ENCODE assay signal across 11 cellular contexts in genomic region chr6:30886897-30887255, GRCh38. TPM values are rescaled to one million over a fixed set of nuclear protein-coding genes. Genes with fewer than 3 reads are reported as not detected.
DNase-seq lines count a peak whose midpoint lies in the region; ATAC-seq, FAIRE-seq and TF ChIP-seq lines count a peak whose summit lies in the region.
"Had no signal": no experiment of that assay in that cellular context is flagged by ENCODE, and none has a peak within 500 bp of the region (broad histone marks: within the 10 kb centered on the region; RNA-seq: fewer than 3 reads in every experiment).

No MANE protein-coding gene starts in this region.

- H3K4me2 ChIP-seq in K562 (ENCODE audit: insufficient read depth, low read length): peak overlapping the region; percentile 96

- POLR2A ChIA-PET in K562 (lab: Yijun Ruan, JAX): interaction anchor here (0.6 to 1.4 kb wide), 5 partner anchors 13 to 110 kb away, joined by 3 to 5 read pairs (median 3); no protein-coding TSS in a partner anchor

- no peak for FAIRE-seq in K562 (lab: Jason Lieb, UNC)

- no peak for TF ChIP-seq EP300 in K562 (IDR thresholded peaks at IDR 0.05; ENCODE audit: low read length)

- H4K20me1 ChIP-seq in K562 (replicated peaks; ENCODE audit: control insufficient read depth, insufficient read depth, low read length): peaks cover 9% of the 10 kb centered on the region; the same call in 1 of the 2 replicates

- peaks cover 32% of the 10 kb centered on the region for H3K36me3 ChIP-seq in K562 (ENCODE audit: control insufficient read depth, insufficient read depth, low read length)
- H3K36me3 ChIP-seq in stomach smooth muscle (ENCODE audit: control insufficient read depth in 2 of 2, insufficient read depth in 2 of 2, low read length in 2 of 2): peaks cover 10 to 14% of the 10 kb centered on the region in 2 donors

- no peak overlapping the region for H2AFZ ChIP-seq in K562 (ENCODE audit: low read depth, low read length)

- H3K9me3 Mint-ChIP-seq in T-helper 2 cell treated with Interferon-gamma antibody and Interleukin-4, amounts not matched to agents 5 μg/mL and 100 μg/mL, for 36 hours: no peaks in the 10 kb centered on the region
- H3K9me3 Mint-ChIP-seq: activated T-helper 1 cell treated with anti-CD3 and anti-CD28 coated beads, Interleukin-12 subunit alpha, Interleukin-12 subunit beta, Interleukin-2, Interleukin-4 antibody, amounts not matched to agents 30 ng/mL and 10 ng/mL and 1 ng/mL, durations not matched to agents 14 hours and 24 hours and 36 hours had no signal

- peaks cover 3% of the 10 kb centered on the region for H3K9me1 ChIP-seq in K562 (ENCODE audit: control insufficient read depth, insufficient read depth, low read length)

- H3K27me3 Mint-ChIP-seq in T-helper 2 cell treated with Interferon-gamma antibody and Interleukin-4, amounts not matched to agents 5 μg/mL and 100 μg/mL, for 36 hours (ENCODE audit: low read depth): peaks cover 2% of the 10 kb centered on the region

- no peak overlapping the region for H3K4me3 ChIP-seq in K562
- H3K4me3 ChIP-seq in stomach smooth muscle (ENCODE audit: low read length in 2 of 2): peak overlapping the region; percentile 88 to 94

- intact Hi-C loops in K562 (cut with micrococcal nuclease): no loop called here

- no peak for ATAC-seq in K562

- DNase-seq in T-helper 2 cell treated with Interferon-gamma antibody and Interleukin-4, amounts not matched to agents 5 μg/mL and 100 μg/mL, for 36 hours (ENCODE audit: low spot score): no peak
- no peak for DNase-seq in T-helper 2 cell
- peak in 1 of 4 experiments; percentile 11 for DNase-seq in K562 (ENCODE audit: extremely low read depth in 1 of 4, low spot score in 3 of 4)
- DNase-seq in mesenteric fat pad (ENCODE audit: low spot score): peak; percentile 5
- DNase-seq in NCI-H146 treated with DMSO at 0.1 percent for 48 hours (lab: John Stamatoyannopoulos, UW; ENCODE audit: unreplicated experiment): no peak
- no peak for DNase-seq in cerebellum (ENCODE audit: low spot score)
- no peak for DNase-seq in NCI-H187 treated with DMSO at 0.1 percent for 48 hours (lab: John Stamatoyannopoulos, UW)

- H3K4me1 ChIP-seq in K562 (replicated peaks in 1 of 2; ENCODE audit: control insufficient read depth in 2 of 2, insufficient read depth in 2 of 2, low read length in 2 of 2): peaks cover 41 to 58% of the 10 kb centered on the region in 2 experiments
- H3K4me1 ChIP-seq in stomach smooth muscle (ENCODE audit: control insufficient read depth, insufficient read depth, low read length): peaks cover 50% of the 10 kb centered on the region

- no peaks in the 10 kb centered on the region for H3K9me3 ChIP-seq in K562 (replicated peaks; ENCODE audit: control insufficient read depth, insufficient read depth, low read depth, low read length)
- no peaks in the 10 kb centered on the region for H3K9me3 ChIP-seq in stomach smooth muscle (ENCODE audit: control insufficient read depth in 2 of 2, low read length in 2 of 2)

- no peaks in the 10 kb centered on the region for H3K36me3 Mint-ChIP-seq in T-helper 2 cell treated with Interferon-gamma antibody and Interleukin-4, amounts not matched to agents 5 μg/mL and 100 μg/mL, for 36 hours (ENCODE audit: low read depth)

- TF ChIP-seq CTCF in K562 (IDR thresholded peaks at IDR 0.05 in 2 of 3, conservative IDR thresholded peaks at IDR 0.05 in 1 of 3; ENCODE audit: insufficient read depth in 2 of 3, low read depth in 1 of 3, low read length in 3 of 3): no peak

- peaks cover 17% of the 10 kb centered on the region for H3K4me1 Mint-ChIP-seq in T-helper 2 cell treated with Interferon-gamma antibody and Interleukin-4, amounts not matched to agents 5 μg/mL and 100 μg/mL, for 36 hours (ENCODE audit: low read depth)

- H3K79me2 ChIP-seq in K562 (ENCODE audit: control insufficient read depth, insufficient read depth, low read length): peaks cover 43% of the 10 kb centered on the region

- CTCF ChIA-PET in K562 (lab: Yijun Ruan, JAX; ENCODE audit: low intra/inter-chr PET ratio): no interaction called here

- no peak overlapping the region for H3K27ac Mint-ChIP-seq in T-helper 2 cell treated with Interferon-gamma antibody and Interleukin-4, amounts not matched to agents 5 μg/mL and 100 μg/mL, for 36 hours
- H3K27ac Mint-ChIP-seq: activated T-helper 1 cell treated with anti-CD3 and anti-CD28 coated beads, Interleukin-12 subunit alpha, Interleukin-12 subunit beta, Interleukin-2, Interleukin-4 antibody, amounts not matched to agents 30 ng/mL and 10 ng/mL and 1 ng/mL, durations not matched to agents 14 hours and 24 hours and 36 hours had no signal

- no peak overlapping the region for H3K27ac ChIP-seq in K562 (ENCODE audit: extremely low read depth, low read depth, low read length)
- H3K27ac ChIP-seq in stomach smooth muscle (ENCODE audit: low read length): peak overlapping the region; percentile 78

- H3K4me3 Mint-ChIP-seq in T-helper 2 cell treated with Interferon-gamma antibody and Interleukin-4, amounts not matched to agents 5 μg/mL and 100 μg/mL, for 36 hours: peak overlapping the region; percentile 0

- in situ Hi-C loops in K562 (cut with MboI): no loop called here

- TF ChIP-seq POLR2A in K562 (conservative IDR thresholded peaks at IDR 0.05): no peak

- H3K27me3 ChIP-seq in K562 (ENCODE audit: control insufficient read depth in 2 of 2, insufficient read depth in 2 of 2, low read length in 2 of 2) (no peaks in the 10 kb centered on the region), stomach smooth muscle (ENCODE audit: control insufficient read depth in 1 of 2, insufficient read depth in 2 of 2, low read length in 2 of 2) (no peaks in the 10 kb centered on the region)

- no TSS peak for BruUV-seq in K562 (replicated peaks; lab: Mats Ljungman, UMichigan)

- H3K9ac ChIP-seq in K562 (ENCODE audit: insufficient read depth in 1 of 2, low read depth in 2 of 2, low read length in 2 of 2) (no peak overlapping the region), stomach smooth muscle (ENCODE audit: low read length in 2 of 2) (peak overlapping the region; percentile 80 to 82)

- TF ChIP-seq RAD21 in K562 (CRISPR knock-in tag; conservative IDR thresholded peaks at IDR 0.05 in 1 of 2, IDR thresholded peaks at IDR 0.05 in 1 of 2): no peak

RNA-seq across cellular contexts. Expression of gene DDR1, which starts 2.6 kb away (rescaled TPM):
- total RNA-seq in K562 (2011; cell fraction: chromatin; rRNA removed; ENCODE audit: low replicate concordance): 77.6 and 145 TPM in 2 replicates
- 121 and 123 TPM in 2 replicates for total RNA-seq in K562 (2011; cell fraction: nucleolus; rRNA removed)
- 99.0 and 108 TPM in 2 replicates for total RNA-seq in K562 (2011; cell fraction: nucleoplasm; rRNA removed)
- total RNA-seq in K562 (2014; rRNA removed) (19.9 and 27.1 TPM in 2 replicates), K562 (2014; rRNA removed; fragmentation: Illumina TruSeq; extraction: Trizol) (10.5 and 12.2 TPM in 2 replicates), K562 (2015; rRNA removed; fragmentation: Illumina TruSeq; extraction: Trizol) (10.0 and 11.1 TPM in 2 replicates), K562 (2021) (42.9 and 44.6 TPM in 2 replicates), mesenteric fat pad (82.1 TPM), cerebellum (139 TPM)
- polyA plus RNA-seq in K562 (2011; rRNA removed) (11.2 and 19.0 TPM in 2 replicates), K562 (2014; fragmentation: Illumina TruSeq; extraction: Trizol) (16.0 and 19.8 TPM in 2 replicates), K562 (2014; fragmentation: Nextera tagmentation; extraction: Ambion mirVana) (1 to 10 TPM; 1.4 to 1.6 TPM), K562 (2014; rRNA removed) (19.3 and 20.2 TPM in 2 replicates)
- 17.3 and 19.2 TPM in 2 replicates for polyA plus RNA-seq in K562 (2011; cell fraction: cytosol; rRNA removed)
- polyA plus RNA-seq in K562 (2011; cell fraction: nucleus; rRNA removed): 47.9 and 67.4 TPM in 2 replicates
- polyA plus RNA-seq in K562 (2012): 25.5 and 32.6 TPM in 2 replicates
- 16.3 and 21.0 TPM in 2 replicates for polyA minus RNA-seq in K562 (2011; rRNA and poly(A)+ RNA removed)
- polyA minus RNA-seq in K562 (2011; cell fraction: cytosol; rRNA and poly(A)+ RNA removed): 26.3 and 45.5 TPM in 2 replicates
- 27.9 and 41.7 TPM in 2 replicates for polyA minus RNA-seq in K562 (2011; cell fraction: nucleus; rRNA and poly(A)+ RNA removed)

RNA-seq across cellular contexts. Expression of gene GTF2H4, which starts 21.1 kb away (rescaled TPM):
- total RNA-seq in K562 (2011; cell fraction: chromatin; rRNA removed; ENCODE audit: low replicate concordance): 228 and 428 TPM in 2 replicates
- total RNA-seq in K562 (2011; cell fraction: nucleolus; rRNA removed): 202 and 247 TPM in 2 replicates
- 179 and 226 TPM in 2 replicates for total RNA-seq in K562 (2011; cell fraction: nucleoplasm; rRNA removed)
- total RNA-seq in K562 (2014; rRNA removed): 30.5 and 55.3 TPM in 2 replicates
- 36.1 and 39.6 TPM in 2 replicates for total RNA-seq in K562 (2014; rRNA removed; fragmentation: Illumina TruSeq; extraction: Trizol)
- total RNA-seq in K562 (2015; rRNA removed; fragmentation: Illumina TruSeq; extraction: Trizol): 38.3 and 38.6 TPM in 2 replicates
- 70.6 and 80.5 TPM in 2 replicates for total RNA-seq in K562 (2021)
- polyA plus RNA-seq in K562 (2011; rRNA removed): 60.1 and 75.6 TPM in 2 replicates
- polyA plus RNA-seq in K562 (2011; cell fraction: cytosol; rRNA removed): 57.7 and 65.7 TPM in 2 replicates
- 584 and 671 TPM in 2 replicates for polyA plus RNA-seq in K562 (2011; cell fraction: nucleus; rRNA removed)
- polyA plus RNA-seq in K562 (2012): 66.1 and 69.0 TPM in 2 replicates
- 57.1 and 76.3 TPM in 2 replicates for polyA plus RNA-seq in K562 (2014; fragmentation: Illumina TruSeq; extraction: Trizol)
- 1 to 10 TPM; 3.6 to 5.2 TPM for polyA plus RNA-seq in K562 (2014; fragmentation: Nextera tagmentation; extraction: Ambion mirVana)
- polyA plus RNA-seq in K562 (2014; rRNA removed): 86.1 and 95.0 TPM in 2 replicates
- polyA minus RNA-seq in K562 (2011; rRNA and poly(A)+ RNA removed): 37.2 and 37.6 TPM in 2 replicates
- polyA minus RNA-seq in K562 (2011; cell fraction: cytosol; rRNA and poly(A)+ RNA removed): 16.6 and 20.2 TPM in 2 replicates
- polyA minus RNA-seq in K562 (2011; cell fraction: nucleus; rRNA and poly(A)+ RNA removed): 60.9 and 104 TPM in 2 replicates
- total RNA-seq in mesenteric fat pad: 44.4 TPM
- 39.6 TPM for total RNA-seq in cerebellum

RNA-seq across cellular contexts. Expression of gene VARS2, which starts 27.2 kb away (rescaled TPM):
- 134 and 271 TPM in 2 replicates for total RNA-seq in K562 (2011; cell fraction: chromatin; rRNA removed; ENCODE audit: low replicate concordance)
- total RNA-seq in K562 (2011; cell fraction: nucleolus; rRNA removed): 116 and 125 TPM in 2 replicates
- 117 and 125 TPM in 2 replicates for total RNA-seq in K562 (2011; cell fraction: nucleoplasm; rRNA removed)
- 31.1 and 46.0 TPM in 2 replicates for total RNA-seq in K562 (2014; rRNA removed)
- total RNA-seq in K562 (2014; rRNA removed; fragmentation: Illumina TruSeq; extraction: Trizol): 16.8 and 18.5 TPM in 2 replicates
- total RNA-seq in K562 (2015; rRNA removed; fragmentation: Illumina TruSeq; extraction: Trizol): 23.3 and 26.3 TPM in 2 replicates
- total RNA-seq in K562 (2021): 41.0 and 48.0 TPM in 2 replicates
- polyA plus RNA-seq in K562 (2011; rRNA removed): 35.1 and 56.2 TPM in 2 replicates
- polyA plus RNA-seq in K562 (2011; cell fraction: cytosol; rRNA removed): 28.8 and 33.9 TPM in 2 replicates
- polyA plus RNA-seq in K562 (2011; cell fraction: nucleus; rRNA removed): 263 and 308 TPM in 2 replicates
- 38.5 and 55.4 TPM in 2 replicates for polyA plus RNA-seq in K562 (2012)
- polyA plus RNA-seq in K562 (2014; fragmentation: Illumina TruSeq; extraction: Trizol): 28.3 and 29.9 TPM in 2 replicates
- polyA plus RNA-seq in K562 (2014; fragmentation: Nextera tagmentation; extraction: Ambion mirVana): 1 to 10 TPM; 1.6 to 2.3 TPM
- polyA plus RNA-seq in K562 (2014; rRNA removed): 44.8 and 53.6 TPM in 2 replicates
- polyA minus RNA-seq in K562 (2011; rRNA and poly(A)+ RNA removed): 46.2 and 47.8 TPM in 2 replicates
- polyA minus RNA-seq in K562 (2011; cell fraction: cytosol; rRNA and poly(A)+ RNA removed): 18.4 and 32.6 TPM in 2 replicates
- polyA minus RNA-seq in K562 (2011; cell fraction: nucleus; rRNA and poly(A)+ RNA removed): 28.9 and 49.2 TPM in 2 replicates
- 23.5 TPM for total RNA-seq in mesenteric fat pad
- 49.5 TPM for total RNA-seq in cerebellum

RNA-seq across cellular contexts. Expression of gene SFTA2, which starts 45.1 kb away (rescaled TPM):
- not detected in 2 replicates for total RNA-seq in K562 (2011; cell fraction: chromatin; rRNA removed; ENCODE audit: low replicate concordance)
- total RNA-seq in K562 (2011; cell fraction: nucleolus; rRNA removed): not detected in 2 replicates
- not detected in 2 replicates for total RNA-seq in K562 (2011; cell fraction: nucleoplasm; rRNA removed)
- total RNA-seq in K562 (2014; rRNA removed) (not detected in 2 replicates), K562 (2014; rRNA removed; fragmentation: Illumina TruSeq; extraction: Trizol) (not detected in 2 replicates), K562 (2015; rRNA removed; fragmentation: Illumina TruSeq; extraction: Trizol) (not detected in 2 replicates), K562 (2021) (0.78 TPM in 1 of 2 replicates, not detected in the other), mesenteric fat pad (not detected), cerebellum (not detected)
- polyA plus RNA-seq in K562 (2011; rRNA removed) (not detected in 2 replicates), K562 (2014; fragmentation: Illumina TruSeq; extraction: Trizol) (not detected in 2 replicates), K562 (2014; fragmentation: Nextera tagmentation; extraction: Ambion mirVana) (not detected), K562 (2014; rRNA removed) (not detected in 2 replicates)
- not detected in 2 replicates for polyA plus RNA-seq in K562 (2011; cell fraction: cytosol; rRNA removed)
- not detected in 2 replicates for polyA plus RNA-seq in K562 (2011; cell fraction: nucleus; rRNA removed)
- polyA plus RNA-seq in K562 (2012): 0.17 TPM in 1 of 2 replicates, not detected in the other
- polyA minus RNA-seq in K562 (2011; rRNA and poly(A)+ RNA removed): not detected in 2 replicates
- polyA minus RNA-seq in K562 (2011; cell fraction: cytosol; rRNA and poly(A)+ RNA removed): not detected in 2 replicates
- not detected in 2 replicates for polyA minus RNA-seq in K562 (2011; cell fraction: nucleus; rRNA and poly(A)+ RNA removed)
- total RNA-seq: A172; activated T-helper 1 cell treated with anti-CD3 and anti-CD28 coated beads, Interleukin-12 subunit alpha, Interleukin-12 subunit beta, Interleukin-2, Interleukin-4 antibody, amounts not matched to agents 30 ng/mL and 10 ng/mL and 1 ng/mL, durations not matched to agents 14 hours and 24 hours and 36 hours; subcutaneous adipose tissue had no signal

RNA-seq across cellular contexts. Expression of gene MUCL3, which starts 53.9 kb away (rescaled TPM):
- not detected in 2 replicates for total RNA-seq in K562 (2011; cell fraction: chromatin; rRNA removed; ENCODE audit: low replicate concordance)
- not detected in 2 replicates for total RNA-seq in K562 (2011; cell fraction: nucleolus; rRNA removed)
- not detected in 2 replicates for total RNA-seq in K562 (2011; cell fraction: nucleoplasm; rRNA removed)
- not detected in 2 replicates for total RNA-seq in K562 (2014; rRNA removed)
- not detected in 2 replicates for total RNA-seq in K562 (2014; rRNA removed; fragmentation: Illumina TruSeq; extraction: Trizol)
- not detected in 2 replicates for total RNA-seq in K562 (2015; rRNA removed; fragmentation: Illumina TruSeq; extraction: Trizol)
- not detected in 2 replicates for total RNA-seq in K562 (2021)
- polyA plus RNA-seq in K562 (2011; rRNA removed): not detected in 2 replicates
- not detected in 2 replicates for polyA plus RNA-seq in K562 (2011; cell fraction: cytosol; rRNA removed)
- polyA plus RNA-seq in K562 (2011; cell fraction: nucleus; rRNA removed): not detected in 2 replicates
- 0.03 and 0.07 TPM in 2 replicates for polyA plus RNA-seq in K562 (2012)
- polyA plus RNA-seq in K562 (2014; fragmentation: Illumina TruSeq; extraction: Trizol): not detected in 2 replicates
- polyA plus RNA-seq in K562 (2014; fragmentation: Nextera tagmentation; extraction: Ambion mirVana): not detected
- 0.07 TPM in 1 of 2 replicates, not detected in the other for polyA plus RNA-seq in K562 (2014; rRNA removed)
- polyA minus RNA-seq in K562 (2011; rRNA and poly(A)+ RNA removed): not detected in 2 replicates
- polyA minus RNA-seq in K562 (2011; cell fraction: cytosol; rRNA and poly(A)+ RNA removed): not detected in 2 replicates
- not detected in 2 replicates for polyA minus RNA-seq in K562 (2011; cell fraction: nucleus; rRNA and poly(A)+ RNA removed)
- not detected for total RNA-seq in mesenteric fat pad
- not detected for total RNA-seq in cerebellum
- total RNA-seq: A172; activated T-helper 1 cell treated with anti-CD3 and anti-CD28 coated beads, Interleukin-12 subunit alpha, Interleukin-12 subunit beta, Interleukin-2, Interleukin-4 antibody, amounts not matched to agents 30 ng/mL and 10 ng/mL and 1 ng/mL, durations not matched to agents 14 hours and 24 hours and 36 hours; subcutaneous adipose tissue had no signal

Comparison
In these comparisons a context has a peak if more than half of its experiments do, and no peak if none do; other contexts are left out.
1. H3K9ac ChIP-seq: peak in stomach smooth muscle (2 of 2); none in K562 (0 of 2).